ENCODE assay signal across 19 cellular contexts in the genomic region with DNA sequence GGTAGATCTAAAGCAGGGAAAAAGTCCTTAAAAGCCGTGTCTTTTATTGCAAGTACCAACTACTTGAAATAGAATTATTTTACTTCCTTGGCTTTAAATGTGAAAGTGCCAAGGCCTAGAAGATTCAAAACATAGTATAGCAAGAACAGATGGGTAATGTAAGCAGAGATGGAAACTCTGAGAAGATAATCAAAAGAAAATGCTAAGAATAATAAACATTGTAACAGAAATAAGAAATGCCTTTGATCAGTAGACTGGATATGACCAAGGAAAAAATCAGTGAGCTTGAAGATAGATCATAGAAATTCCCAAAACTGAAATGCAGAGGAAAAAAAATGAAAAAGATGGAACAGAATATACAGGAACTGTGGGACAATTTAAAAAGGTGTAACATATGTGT.
DNase-seq lines count a peak whose midpoint lies in the region; ATAC-seq and TF ChIP-seq lines count a peak whose summit lies in the region.
"Had no signal": no experiment of that assay in that cellular context is flagged by ENCODE, and none has a peak within 500 bp of the region (broad histone marks: within the 10 kb centered on the region; RNA-seq: fewer than 3 reads in every experiment).

No MANE protein-coding gene starts in this region.

- in situ Hi-C loops in ACHN (cut with HindIII; ENCODE audit: low pct_ligation_motif_present, low pct_unique_long_range_greater_than_20kb, low sequenced_read_pairs), result no loop called here

- no peaks in the 10 kb centered on the region; the same call in none of the 2 replicates for H3K9me2 ChIP-seq in GM23338 (ENCODE audit: insufficient read depth)
- H3K9me2 ChIP-seq in PC-9 (ENCODE audit: insufficient read depth), result no peaks in the 10 kb centered on the region

- H3K9me3 ChIP-seq in PC-9 (ENCODE audit: insufficient read depth, low read depth) (no peaks in the 10 kb centered on the region), breast epithelium (no peaks in the 10 kb centered on the region)
- H3K9me3 ChIP-seq: A549; BE2C; BLaER1 treated with 17β-estradiol and CSF1 and Interleukin-3, amounts not matched to agents 10 nM and 100 nM had no signal

- H3K27me3 ChIP-seq in GM23338 (ENCODE audit: insufficient read depth) (no peaks in the 10 kb centered on the region), PC-9 (ENCODE audit: insufficient read depth, low read depth) (no peaks in the 10 kb centered on the region), breast epithelium (no peaks in the 10 kb centered on the region)
- H3K27me3 ChIP-seq: BE2C; BLaER1 treated with 17β-estradiol and CSF1 and Interleukin-3, amounts not matched to agents 10 nM and 100 nM had no signal

- no peak overlapping the region for H3K4me3 Mint-ChIP-seq in GM23338
- H3K4me3 Mint-ChIP-seq: CD14-positive monocyte; CD4-positive, alpha-beta T cell; CD8-positive, alpha-beta memory T cell had no signal

- intact Hi-C loops in PC-9 (cut with micrococcal nuclease; ENCODE audit: unreplicated experiment), result no loop called here
- intact Hi-C loops in breast epithelium (cut with DNase I; ENCODE audit: low total_unique reads), result no loop called here

- TF ChIP-seq CTCF in GM23338 (conservative IDR thresholded peaks at IDR 0.05; ENCODE audit: low read depth in 2 of 2) (no peak), PC-9 (conservative IDR thresholded peaks at IDR 0.05) (no peak), breast epithelium (IDR thresholded peaks at IDR 0.05) (no peak)

- H3K4me3 ChIP-seq in GM23338, result no peak overlapping the region
- H3K4me3 ChIP-seq in PC-9, result no peak overlapping the region
- H3K4me3 ChIP-seq in breast epithelium, result no peak overlapping the region
- H3K4me3 ChIP-seq: A549; BLaER1 treated with 17β-estradiol and CSF1 and Interleukin-3, amounts not matched to agents 10 nM and 100 nM had no signal

- no peaks in the 10 kb centered on the region for H3K36me3 ChIP-seq in GM23338 (ENCODE audit: insufficient read depth)
- H3K36me3 ChIP-seq in PC-9 (ENCODE audit: low read depth), result no peaks in the 10 kb centered on the region
- H3K36me3 ChIP-seq in breast epithelium, result no peaks in the 10 kb centered on the region
- H3K36me3 ChIP-seq: BE2C; BLaER1 treated with 17β-estradiol and CSF1 and Interleukin-3, amounts not matched to agents 10 nM and 100 nM had no signal

- H3K4me1 ChIP-seq in GM23338 (ENCODE audit: insufficient read depth) (no peaks in the 10 kb centered on the region), PC-9 (replicated peaks; ENCODE audit: insufficient read depth) (no peaks in the 10 kb centered on the region), breast epithelium (no peaks in the 10 kb centered on the region)
- H3K4me1 ChIP-seq: A549, BE2C had no signal

- H2AFZ ChIP-seq in GM23338 (0 out of 2 replicates have a peak overlapping the region, but pooled peaks have one; percentile 5), PC-9 (peak overlapping the region; percentile 13; the same call in 1 of the 2 replicates)

- H3K36me3 Mint-ChIP-seq in GM23338 (ENCODE audit: low read depth), result no peaks in the 10 kb centered on the region
- H3K36me3 Mint-ChIP-seq: CD14-positive monocyte; CD8-positive, alpha-beta memory T cell had no signal

- H3K27me3 Mint-ChIP-seq in GM23338 (ENCODE audit: insufficient read depth, low read depth, poor library complexity), result no peaks in the 10 kb centered on the region
- H3K27me3 Mint-ChIP-seq: CD4-positive, alpha-beta T cell had no signal

- no peak for DNase-seq in GM23338 (ENCODE audit: low spot score)
- no peak for DNase-seq in PC-9
- peak; percentile 57 for DNase-seq in fibroblast of peridontal ligament (ENCODE audit: extremely low read depth)
- DNase-seq in breast epithelium (ENCODE audit: low spot score in 2 of 2), result no peak
- no peak for DNase-seq in ACHN
- no peak for DNase-seq in middle frontal gyrus (ENCODE audit: extremely low spot score, low spot score)
- DNase-seq: 8988T; BE2C; CD4-positive, alpha-beta T cell; CD8-positive, alpha-beta memory T cell; DMS53; DMS79 treated with DMSO at 0.1 percent for 48 hours; GF-D8; H7 had no signal

- H3K79me2 ChIP-seq in GM23338 (replicated peaks; ENCODE audit: insufficient read depth) (no peaks in the 10 kb centered on the region), PC-9 (ENCODE audit: low read depth) (no peaks in the 10 kb centered on the region)

- H3K4me2 ChIP-seq in GM23338, result no peak overlapping the region
- no peak overlapping the region for H3K4me2 ChIP-seq in PC-9
- H3K4me2 ChIP-seq: A549; BLaER1 treated with 17β-estradiol and CSF1 and Interleukin-3, amounts not matched to agents 10 nM and 100 nM had no signal

- H3K27ac Mint-ChIP-seq in GM23338, result no peak overlapping the region
- H3K27ac Mint-ChIP-seq: CD14-positive monocyte; CD4-positive, alpha-beta T cell; CD8-positive, alpha-beta memory T cell had no signal

- CTCF ChIA-PET in PC-9 (lab: Charles Lee), result no interaction called here

- no peak for TF ChIP-seq POLR2A in breast epithelium (IDR thresholded peaks at IDR 0.05)

- H3K9me3 Mint-ChIP-seq in GM23338, result no peaks in the 10 kb centered on the region
- H3K9me3 Mint-ChIP-seq: CD4-positive, alpha-beta T cell; CD8-positive, alpha-beta memory T cell had no signal

- no peak overlapping the region for H3K27ac ChIP-seq in GM23338 (ENCODE audit: low read depth)
- H3K27ac ChIP-seq in PC-9, result no peak overlapping the region
- no peak overlapping the region for H3K27ac ChIP-seq in breast epithelium
- H3K27ac ChIP-seq: A549; BLaER1 treated with 17β-estradiol and CSF1 and Interleukin-3, amounts not matched to agents 10 nM and 100 nM had no signal

- no peaks in the 10 kb centered on the region for H3K4me1 Mint-ChIP-seq in GM23338
- H3K4me1 Mint-ChIP-seq: CD8-positive, alpha-beta memory T cell had no signal

- ATAC-seq in GM23338 (no peak), HG03039 (IDR thresholded peaks at IDR 0.05; ENCODE audit: unreplicated experiment) (no peak)
- ATAC-seq: A549, HCT116 had no signal

- H4K20me1 ChIP-seq in GM23338 (replicated peaks; ENCODE audit: insufficient read depth), result no peaks in the 10 kb centered on the region
- no peaks in the 10 kb centered on the region for H4K20me1 ChIP-seq in PC-9 (ENCODE audit: insufficient read depth)
- H4K20me1 ChIP-seq: BLaER1 treated with 17β-estradiol and CSF1 and Interleukin-3, amounts not matched to agents 10 nM and 100 nM had no signal

- POLR2A ChIA-PET in PC-9 (lab: Charles Lee; ENCODE audit: unreplicated experiment), result no interaction called here

- BruUV-seq in PC-9 (replicated peaks; lab: Mats Ljungman, UMichigan), result no TSS peak

- H3F3A ChIP-seq in GM23338 (replicated peaks; ENCODE audit: low read depth) (no peaks in the 10 kb centered on the region), PC-9 (ENCODE audit: insufficient read depth, low read depth) (no peaks in the 10 kb centered on the region)

TF ChIP-seq in GM23338, 12 proteins besides CTCF, POLR2A, EP300 and RAD21 (continues in another document):
- TF ChIP-seq ETS1 (IDR thresholded peaks at IDR 0.05), result no peak
- TF ChIP-seq JUNB (IDR thresholded peaks at IDR 0.05; ENCODE audit: unreplicated experiment), result no peak
- TF ChIP-seq EZH2phosphoT487 (IDR thresholded peaks at IDR 0.05; ENCODE audit: unreplicated experiment), result no peak
- no peak for TF ChIP-seq EZH2 (IDR thresholded peaks at IDR 0.05; ENCODE audit: low read depth, unreplicated experiment)
- no peak for TF ChIP-seq POLR2AphosphoS5 (IDR thresholded peaks at IDR 0.05; ENCODE audit: low read depth)
